In the genomic region with DNA sequence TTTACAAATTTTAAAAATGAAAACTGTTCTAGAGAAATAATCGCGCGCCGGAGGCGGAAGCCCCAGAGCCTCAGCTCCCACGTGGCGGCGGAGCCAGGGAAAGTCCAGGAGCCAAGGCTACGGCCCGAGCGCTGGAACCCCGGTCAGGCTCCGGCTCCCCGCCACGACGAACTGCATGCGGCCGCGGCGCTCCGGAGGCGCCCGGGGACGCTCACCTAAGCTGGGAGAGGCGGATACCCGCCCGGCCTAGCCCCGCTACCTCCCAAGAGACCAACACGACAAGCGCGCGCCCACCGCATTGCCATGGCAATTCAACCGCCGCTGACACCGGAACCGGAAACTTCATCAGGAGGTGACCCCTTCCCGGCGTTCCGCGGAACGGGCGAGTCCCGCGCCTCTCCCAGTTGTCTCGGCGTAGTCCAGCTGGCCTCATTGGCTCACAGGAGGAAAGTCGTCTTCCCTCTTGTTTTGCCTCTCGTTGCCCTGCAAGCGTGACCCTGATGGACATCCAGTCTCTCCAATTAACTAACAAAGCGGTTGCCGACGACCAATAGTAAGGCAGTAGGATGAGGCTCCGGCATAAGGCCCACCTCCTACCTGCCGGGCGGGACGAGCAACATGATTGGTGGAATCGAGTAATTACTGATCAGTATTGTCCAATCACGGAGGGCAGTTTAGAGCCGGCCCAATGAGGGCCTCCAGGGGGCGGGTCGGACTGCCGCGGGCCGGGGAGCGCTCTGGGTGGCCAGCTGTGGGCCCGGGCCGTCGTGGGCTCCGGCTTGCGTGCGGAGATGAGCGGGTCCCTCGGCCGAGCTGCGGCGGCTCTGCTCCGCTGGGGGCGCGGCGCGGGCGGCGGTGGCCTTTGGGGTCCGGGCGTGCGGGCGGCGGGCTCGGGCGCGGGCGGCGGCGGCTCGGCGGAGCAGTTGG, we compare ENCODE assay signal across 1 cellular context.
A peak's percentile ranks its signal among the peaks of the same experiment; 100 is the strongest.
TF ChIP-seq lines count a peak whose summit lies in the region.

Gene GLRX5 (plus strand): TSS at position 752 of the 927 bp plus-strand sequence. CDS start 40 bp downstream, at position 792.

TF ChIP-seq in K562, 482 proteins besides CTCF, POLR2A, EP300 and RAD21 (continued from another document and continues in another):
- TF ChIP-seq, protein P1, sequence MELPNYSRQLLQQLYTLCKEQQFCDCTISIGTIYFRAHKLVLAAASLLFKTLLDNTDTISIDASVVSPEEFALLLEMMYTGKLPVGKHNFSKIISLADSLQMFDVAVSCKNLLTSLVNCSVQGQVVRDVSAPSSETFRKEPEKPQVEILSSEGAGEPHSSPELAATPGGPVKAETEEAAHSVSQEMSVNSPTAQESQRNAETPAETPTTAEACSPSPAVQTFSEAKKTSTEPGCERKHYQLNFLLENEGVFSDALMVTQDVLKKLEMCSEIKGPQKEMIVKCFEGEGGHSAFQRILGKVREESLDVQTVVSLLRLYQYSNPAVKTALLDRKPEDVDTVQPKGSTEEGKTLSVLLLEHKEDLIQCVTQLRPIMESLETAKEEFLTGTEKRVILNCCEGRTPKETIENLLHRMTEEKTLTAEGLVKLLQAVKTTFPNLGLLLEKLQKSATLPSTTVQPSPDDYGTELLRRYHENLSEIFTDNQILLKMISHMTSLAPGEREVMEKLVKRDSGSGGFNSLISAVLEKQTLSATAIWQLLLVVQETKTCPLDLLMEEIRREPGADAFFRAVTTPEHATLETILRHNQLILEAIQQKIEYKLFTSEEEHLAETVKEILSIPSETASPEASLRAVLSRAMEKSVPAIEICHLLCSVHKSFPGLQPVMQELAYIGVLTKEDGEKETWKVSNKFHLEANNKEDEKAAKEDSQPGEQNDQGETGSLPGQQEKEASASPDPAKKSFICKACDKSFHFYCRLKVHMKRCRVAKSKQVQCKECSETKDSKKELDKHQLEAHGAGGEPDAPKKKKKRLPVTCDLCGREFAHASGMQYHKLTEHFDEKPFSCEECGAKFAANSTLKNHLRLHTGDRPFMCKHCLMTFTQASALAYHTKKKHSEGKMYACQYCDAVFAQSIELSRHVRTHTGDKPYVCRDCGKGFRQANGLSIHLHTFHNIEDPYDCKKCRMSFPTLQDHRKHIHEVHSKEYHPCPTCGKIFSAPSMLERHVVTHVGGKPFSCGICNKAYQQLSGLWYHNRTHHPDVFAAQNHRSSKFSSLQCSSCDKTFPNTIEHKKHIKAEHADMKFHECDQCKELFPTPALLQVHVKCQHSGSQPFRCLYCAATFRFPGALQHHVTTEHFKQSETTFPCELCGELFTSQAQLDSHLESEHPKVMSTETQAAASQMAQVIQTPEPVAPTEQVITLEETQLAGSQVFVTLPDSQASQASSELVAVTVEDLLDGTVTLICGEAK (IDR thresholded peaks at IDR 0.05) = peak; percentile 97
- TF ChIP-seq, protein P1 (CRISPR knock-in tag; IDR thresholded peaks at IDR 0.05) = no peak
- TF ChIP-seq MLLT1 (IDR thresholded peaks at IDR 0.05) (peak in 1 of 2 experiments; percentile 88; a peak in 1 of 4 replicates), SMARCB1 (IDR thresholded peaks at IDR 0.05; ENCODE audit: insufficient read length, low read depth) (no peak), FOXK2 (conservative IDR thresholded peaks at IDR 0.05 in 1 of 2, IDR thresholded peaks at IDR 0.05 in 1 of 2; ENCODE audit: low read depth in 2 of 2) (peak; percentile 88 to 89), ESRRB (CRISPR knock-in tag; IDR thresholded peaks at IDR 0.05; ENCODE audit: borderline replicate concordance) (no peak), KLF6 (CRISPR knock-in tag; IDR thresholded peaks at IDR 0.05; ENCODE audit: borderline replicate concordance) (no peak), KLF1 (tag; IDR thresholded peaks at IDR 0.05) (no peak), DDX20 (tag; IDR thresholded peaks at IDR 0.05; ENCODE audit: low read depth) (no peak), EP400 (IDR thresholded peaks at IDR 0.05) (peak; percentile 97), ZNF75A (CRISPR knock-in tag; IDR thresholded peaks at IDR 0.05) (no peak), CREBBP (IDR thresholded peaks at IDR 0.05; ENCODE audit: low read depth, low read length) (no peak), CREB1 (IDR thresholded peaks at IDR 0.05) (no peak), CREB1 (CRISPR knock-in tag; IDR thresholded peaks at IDR 0.05) (peak; percentile 58; the same call in 1 of the 2 replicates), KAT8 (IDR thresholded peaks at IDR 0.05; ENCODE audit: low read depth) (no peak)
- TF ChIP-seq, protein P2, sequence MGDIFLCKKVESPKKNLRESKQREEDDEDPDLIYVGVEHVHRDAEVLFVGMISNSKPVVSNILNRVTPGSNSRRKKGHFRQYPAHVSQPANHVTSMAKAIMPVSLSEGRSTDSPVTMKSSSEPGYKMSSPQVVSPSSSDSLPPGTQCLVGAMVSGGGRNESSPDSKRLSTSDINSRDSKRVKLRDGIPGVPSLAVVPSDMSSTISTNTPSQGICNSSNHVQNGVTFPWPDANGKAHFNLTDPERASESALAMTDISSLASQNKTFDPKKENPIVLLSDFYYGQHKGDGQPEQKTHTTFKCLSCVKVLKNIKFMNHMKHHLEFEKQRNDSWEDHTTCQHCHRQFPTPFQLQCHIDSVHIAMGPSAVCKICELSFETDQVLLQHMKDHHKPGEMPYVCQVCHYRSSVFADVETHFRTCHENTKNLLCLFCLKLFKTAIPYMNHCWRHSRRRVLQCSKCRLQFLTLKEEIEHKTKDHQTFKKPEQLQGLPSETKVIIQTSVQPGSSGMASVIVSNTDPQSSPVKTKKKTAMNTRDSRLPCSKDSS (IDR thresholded peaks at IDR 0.05; ENCODE audit: low read depth, partially characterized antibody) = no peak
- TF ChIP-seq, protein P3, sequence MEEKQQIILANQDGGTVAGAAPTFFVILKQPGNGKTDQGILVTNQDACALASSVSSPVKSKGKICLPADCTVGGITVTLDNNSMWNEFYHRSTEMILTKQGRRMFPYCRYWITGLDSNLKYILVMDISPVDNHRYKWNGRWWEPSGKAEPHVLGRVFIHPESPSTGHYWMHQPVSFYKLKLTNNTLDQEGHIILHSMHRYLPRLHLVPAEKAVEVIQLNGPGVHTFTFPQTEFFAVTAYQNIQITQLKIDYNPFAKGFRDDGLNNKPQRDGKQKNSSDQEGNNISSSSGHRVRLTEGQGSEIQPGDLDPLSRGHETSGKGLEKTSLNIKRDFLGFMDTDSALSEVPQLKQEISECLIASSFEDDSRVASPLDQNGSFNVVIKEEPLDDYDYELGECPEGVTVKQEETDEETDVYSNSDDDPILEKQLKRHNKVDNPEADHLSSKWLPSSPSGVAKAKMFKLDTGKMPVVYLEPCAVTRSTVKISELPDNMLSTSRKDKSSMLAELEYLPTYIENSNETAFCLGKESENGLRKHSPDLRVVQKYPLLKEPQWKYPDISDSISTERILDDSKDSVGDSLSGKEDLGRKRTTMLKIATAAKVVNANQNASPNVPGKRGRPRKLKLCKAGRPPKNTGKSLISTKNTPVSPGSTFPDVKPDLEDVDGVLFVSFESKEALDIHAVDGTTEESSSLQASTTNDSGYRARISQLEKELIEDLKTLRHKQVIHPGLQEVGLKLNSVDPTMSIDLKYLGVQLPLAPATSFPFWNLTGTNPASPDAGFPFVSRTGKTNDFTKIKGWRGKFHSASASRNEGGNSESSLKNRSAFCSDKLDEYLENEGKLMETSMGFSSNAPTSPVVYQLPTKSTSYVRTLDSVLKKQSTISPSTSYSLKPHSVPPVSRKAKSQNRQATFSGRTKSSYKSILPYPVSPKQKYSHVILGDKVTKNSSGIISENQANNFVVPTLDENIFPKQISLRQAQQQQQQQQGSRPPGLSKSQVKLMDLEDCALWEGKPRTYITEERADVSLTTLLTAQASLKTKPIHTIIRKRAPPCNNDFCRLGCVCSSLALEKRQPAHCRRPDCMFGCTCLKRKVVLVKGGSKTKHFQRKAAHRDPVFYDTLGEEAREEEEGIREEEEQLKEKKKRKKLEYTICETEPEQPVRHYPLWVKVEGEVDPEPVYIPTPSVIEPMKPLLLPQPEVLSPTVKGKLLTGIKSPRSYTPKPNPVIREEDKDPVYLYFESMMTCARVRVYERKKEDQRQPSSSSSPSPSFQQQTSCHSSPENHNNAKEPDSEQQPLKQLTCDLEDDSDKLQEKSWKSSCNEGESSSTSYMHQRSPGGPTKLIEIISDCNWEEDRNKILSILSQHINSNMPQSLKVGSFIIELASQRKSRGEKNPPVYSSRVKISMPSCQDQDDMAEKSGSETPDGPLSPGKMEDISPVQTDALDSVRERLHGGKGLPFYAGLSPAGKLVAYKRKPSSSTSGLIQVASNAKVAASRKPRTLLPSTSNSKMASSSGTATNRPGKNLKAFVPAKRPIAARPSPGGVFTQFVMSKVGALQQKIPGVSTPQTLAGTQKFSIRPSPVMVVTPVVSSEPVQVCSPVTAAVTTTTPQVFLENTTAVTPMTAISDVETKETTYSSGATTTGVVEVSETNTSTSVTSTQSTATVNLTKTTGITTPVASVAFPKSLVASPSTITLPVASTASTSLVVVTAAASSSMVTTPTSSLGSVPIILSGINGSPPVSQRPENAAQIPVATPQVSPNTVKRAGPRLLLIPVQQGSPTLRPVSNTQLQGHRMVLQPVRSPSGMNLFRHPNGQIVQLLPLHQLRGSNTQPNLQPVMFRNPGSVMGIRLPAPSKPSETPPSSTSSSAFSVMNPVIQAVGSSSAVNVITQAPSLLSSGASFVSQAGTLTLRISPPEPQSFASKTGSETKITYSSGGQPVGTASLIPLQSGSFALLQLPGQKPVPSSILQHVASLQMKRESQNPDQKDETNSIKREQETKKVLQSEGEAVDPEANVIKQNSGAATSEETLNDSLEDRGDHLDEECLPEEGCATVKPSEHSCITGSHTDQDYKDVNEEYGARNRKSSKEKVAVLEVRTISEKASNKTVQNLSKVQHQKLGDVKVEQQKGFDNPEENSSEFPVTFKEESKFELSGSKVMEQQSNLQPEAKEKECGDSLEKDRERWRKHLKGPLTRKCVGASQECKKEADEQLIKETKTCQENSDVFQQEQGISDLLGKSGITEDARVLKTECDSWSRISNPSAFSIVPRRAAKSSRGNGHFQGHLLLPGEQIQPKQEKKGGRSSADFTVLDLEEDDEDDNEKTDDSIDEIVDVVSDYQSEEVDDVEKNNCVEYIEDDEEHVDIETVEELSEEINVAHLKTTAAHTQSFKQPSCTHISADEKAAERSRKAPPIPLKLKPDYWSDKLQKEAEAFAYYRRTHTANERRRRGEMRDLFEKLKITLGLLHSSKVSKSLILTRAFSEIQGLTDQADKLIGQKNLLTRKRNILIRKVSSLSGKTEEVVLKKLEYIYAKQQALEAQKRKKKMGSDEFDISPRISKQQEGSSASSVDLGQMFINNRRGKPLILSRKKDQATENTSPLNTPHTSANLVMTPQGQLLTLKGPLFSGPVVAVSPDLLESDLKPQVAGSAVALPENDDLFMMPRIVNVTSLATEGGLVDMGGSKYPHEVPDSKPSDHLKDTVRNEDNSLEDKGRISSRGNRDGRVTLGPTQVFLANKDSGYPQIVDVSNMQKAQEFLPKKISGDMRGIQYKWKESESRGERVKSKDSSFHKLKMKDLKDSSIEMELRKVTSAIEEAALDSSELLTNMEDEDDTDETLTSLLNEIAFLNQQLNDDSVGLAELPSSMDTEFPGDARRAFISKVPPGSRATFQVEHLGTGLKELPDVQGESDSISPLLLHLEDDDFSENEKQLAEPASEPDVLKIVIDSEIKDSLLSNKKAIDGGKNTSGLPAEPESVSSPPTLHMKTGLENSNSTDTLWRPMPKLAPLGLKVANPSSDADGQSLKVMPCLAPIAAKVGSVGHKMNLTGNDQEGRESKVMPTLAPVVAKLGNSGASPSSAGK (IDR thresholded peaks at IDR 0.05) = no peak
- TF ChIP-seq, protein P4, sequence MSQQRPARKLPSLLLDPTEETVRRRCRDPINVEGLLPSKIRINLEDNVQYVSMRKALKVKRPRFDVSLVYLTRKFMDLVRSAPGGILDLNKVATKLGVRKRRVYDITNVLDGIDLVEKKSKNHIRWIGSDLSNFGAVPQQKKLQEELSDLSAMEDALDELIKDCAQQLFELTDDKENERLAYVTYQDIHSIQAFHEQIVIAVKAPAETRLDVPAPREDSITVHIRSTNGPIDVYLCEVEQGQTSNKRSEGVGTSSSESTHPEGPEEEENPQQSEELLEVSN (IDR thresholded peaks at IDR 0.05; ENCODE audit: borderline replicate concordance in 1 of 2, extremely low read depth in 1 of 2, insufficient read depth in 1 of 2, insufficient read length in 1 of 2, low read depth in 1 of 2, low read length in 1 of 2, poor library complexity in 1 of 2, severe bottlenecking in 1 of 2) = peak in 1 of 2 experiments; percentile 24
